1 cellular context compared by ENCODE assay signal in the genomic region with DNA sequence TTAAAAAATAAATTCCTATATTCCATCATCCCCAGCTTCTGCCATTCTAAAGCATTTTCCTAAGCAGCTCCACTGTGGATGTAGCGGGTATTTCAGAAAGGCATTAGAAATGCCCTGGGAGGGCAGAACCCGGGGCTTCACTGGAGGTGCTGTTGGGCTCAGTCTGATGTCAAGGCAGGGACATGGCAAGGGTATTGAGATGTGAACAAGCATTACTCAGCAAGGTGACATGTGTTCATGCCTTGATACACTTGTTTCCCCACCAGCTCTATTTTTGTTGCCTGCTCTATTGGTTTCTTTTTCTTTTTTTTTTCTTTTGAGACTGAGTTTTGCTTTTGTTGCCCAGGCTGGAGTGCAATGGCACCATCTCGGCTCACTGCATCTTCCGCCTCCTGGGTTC.
TF ChIP-seq lines count a peak whose summit lies in the region.

No MANE protein-coding gene starts in this region.

TF ChIP-seq in SK-N-SH treated with all-trans-retinoic acid at 6 μM for 48 hours, 23 proteins besides CTCF, POLR2A, EP300 and RAD21 (continued from another document):
- TF ChIP-seq, protein P1, sequence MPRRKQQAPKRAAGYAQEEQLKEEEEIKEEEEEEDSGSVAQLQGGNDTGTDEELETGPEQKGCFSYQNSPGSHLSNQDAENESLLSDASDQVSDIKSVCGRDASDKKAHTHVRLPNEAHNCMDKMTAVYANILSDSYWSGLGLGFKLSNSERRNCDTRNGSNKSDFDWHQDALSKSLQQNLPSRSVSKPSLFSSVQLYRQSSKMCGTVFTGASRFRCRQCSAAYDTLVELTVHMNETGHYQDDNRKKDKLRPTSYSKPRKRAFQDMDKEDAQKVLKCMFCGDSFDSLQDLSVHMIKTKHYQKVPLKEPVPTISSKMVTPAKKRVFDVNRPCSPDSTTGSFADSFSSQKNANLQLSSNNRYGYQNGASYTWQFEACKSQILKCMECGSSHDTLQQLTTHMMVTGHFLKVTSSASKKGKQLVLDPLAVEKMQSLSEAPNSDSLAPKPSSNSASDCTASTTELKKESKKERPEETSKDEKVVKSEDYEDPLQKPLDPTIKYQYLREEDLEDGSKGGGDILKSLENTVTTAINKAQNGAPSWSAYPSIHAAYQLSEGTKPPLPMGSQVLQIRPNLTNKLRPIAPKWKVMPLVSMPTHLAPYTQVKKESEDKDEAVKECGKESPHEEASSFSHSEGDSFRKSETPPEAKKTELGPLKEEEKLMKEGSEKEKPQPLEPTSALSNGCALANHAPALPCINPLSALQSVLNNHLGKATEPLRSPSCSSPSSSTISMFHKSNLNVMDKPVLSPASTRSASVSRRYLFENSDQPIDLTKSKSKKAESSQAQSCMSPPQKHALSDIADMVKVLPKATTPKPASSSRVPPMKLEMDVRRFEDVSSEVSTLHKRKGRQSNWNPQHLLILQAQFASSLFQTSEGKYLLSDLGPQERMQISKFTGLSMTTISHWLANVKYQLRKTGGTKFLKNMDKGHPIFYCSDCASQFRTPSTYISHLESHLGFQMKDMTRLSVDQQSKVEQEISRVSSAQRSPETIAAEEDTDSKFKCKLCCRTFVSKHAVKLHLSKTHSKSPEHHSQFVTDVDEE (CRISPR knock-in tag; IDR thresholded peaks at IDR 0.05): no peak
